8 cellular contexts compared by ENCODE assay signal in the genomic region with DNA sequence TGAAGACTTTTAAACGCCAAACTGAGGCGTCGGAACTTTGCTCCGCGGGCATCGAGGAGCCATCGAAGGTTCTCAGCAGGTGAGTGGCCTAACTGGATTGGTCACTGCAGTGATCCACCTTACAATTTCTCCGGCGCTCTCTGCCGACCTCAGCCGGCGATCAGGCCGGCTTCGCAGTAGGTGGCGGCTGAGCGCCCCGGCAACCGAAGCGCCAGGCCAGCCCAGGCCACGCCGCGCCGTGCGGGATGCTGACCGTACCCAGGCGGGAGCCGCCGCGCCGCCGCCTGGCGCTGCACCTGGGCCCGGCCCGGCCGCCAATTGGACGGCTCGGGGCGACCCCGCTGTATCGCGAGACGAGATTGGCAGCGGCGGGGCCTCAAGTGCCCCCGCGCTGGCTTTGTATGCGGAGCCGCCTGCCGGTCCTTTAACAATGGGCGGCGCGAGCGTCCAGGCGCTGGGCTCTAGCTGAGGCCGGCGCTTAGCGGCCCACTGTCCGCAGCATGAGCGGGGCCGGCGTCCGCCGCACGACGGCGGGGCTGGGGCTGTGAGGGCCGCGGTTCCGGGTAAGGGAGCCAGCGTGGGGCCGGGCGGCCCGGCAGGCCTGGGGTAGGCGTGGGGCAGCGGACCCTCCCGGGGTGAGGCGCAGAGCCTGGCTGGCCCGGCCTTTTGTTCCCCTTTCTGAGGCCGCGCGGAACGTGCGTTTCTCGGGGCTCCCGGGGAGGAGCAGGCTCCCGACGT. TPM values are rescaled to one million over a fixed set of nuclear protein-coding genes. Genes with fewer than 3 reads are reported as not detected.
DNase-seq lines count a peak whose midpoint lies in the region; ATAC-seq and TF ChIP-seq lines count a peak whose summit lies in the region.

A gene with protein sequence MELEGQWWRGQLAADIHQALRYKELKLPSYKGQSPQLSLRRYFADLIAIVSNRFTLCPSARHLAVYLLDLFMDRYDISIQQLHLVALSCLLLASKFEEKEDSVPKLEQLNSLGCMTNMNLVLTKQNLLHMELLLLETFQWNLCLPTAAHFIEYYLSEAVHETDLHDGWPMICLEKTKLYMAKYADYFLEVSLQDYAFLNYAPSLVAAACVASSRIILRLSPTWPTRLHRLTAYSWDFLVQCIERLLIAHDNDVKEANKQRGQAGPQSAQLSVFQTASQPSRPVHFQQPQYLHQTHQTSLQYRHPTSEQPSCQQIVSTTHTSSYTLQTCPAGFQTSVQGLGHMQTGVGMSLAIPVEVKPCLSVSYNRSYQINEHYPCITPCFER (plus strand): TSS at position 427 of the 738 bp plus-strand sequence. CDS start 811 bp downstream, outside the sequence.

- peak within 1 kb of the TSS; percentile 90 for H3K4me2 ChIP-seq in PC-3 (ENCODE audit: low read length)

- peak within 1 kb of the TSS; percentile 91 for H3K27ac Mint-ChIP-seq in activated T-cell treated with anti-CD3 and anti-CD28 coated beads, Interleukin-2, amount 50 U/mL, for 24 hours

- H3K9ac ChIP-seq in HUES48 (ENCODE audit: low read depth, low read length) (peak within 1 kb of the TSS; percentile 95), PC-3 (ENCODE audit: low read length) (peak within 1 kb of the TSS; percentile 88)

- intact Hi-C loops in PC-3 (cut with micrococcal nuclease): loop anchor here (5.0 kb wide), 1 partner anchor 89 kb away; a partner anchor contains a TSS
- intact Hi-C loops in esophagus squamous epithelium (cut with DNase I): no loop called here

- H3K36me3 Mint-ChIP-seq in activated T-cell treated with anti-CD3 and anti-CD28 coated beads, Interleukin-2, amount 50 U/mL, for 24 hours (ENCODE audit: low read depth): peaks cover 46% of the 10 kb centered on the region

- H2AFZ ChIP-seq in PC-3 (ENCODE audit: low read length): peak within 1 kb of the TSS; percentile 88

- H3K4me1 Mint-ChIP-seq in activated T-cell treated with anti-CD3 and anti-CD28 coated beads, Interleukin-2, amount 50 U/mL, for 24 hours (ENCODE audit: low read depth): peaks cover 46% of the 10 kb centered on the region

- POLR2A ChIA-PET in PC-3 (lab: Charles Lee; ENCODE audit: unreplicated experiment): no interaction called here

- peaks cover 43% of the 10 kb centered on the region for H3K79me2 ChIP-seq in PC-3 (ENCODE audit: low read length)

- TF ChIP-seq CTCF in PC-3 (conservative IDR thresholded peaks at IDR 0.05; ENCODE audit: low read depth, low read length): no peak
- TF ChIP-seq CTCF in esophagus squamous epithelium (IDR thresholded peaks at IDR 0.05): peak in 2 of 6 experiments; percentile 10 to 19

- peak within 1 kb of the TSS; percentile 93 for H3K4me3 Mint-ChIP-seq in activated T-cell treated with anti-CD3 and anti-CD28 coated beads, Interleukin-2, amount 50 U/mL, for 24 hours

- no peaks in the 10 kb centered on the region for H4K20me1 ChIP-seq in PC-3 (ENCODE audit: low read length)

- no peaks in the 10 kb centered on the region for H3F3A ChIP-seq in PC-3 (ENCODE audit: low read length, unreplicated experiment)

- peak in 2 of 4 donors; percentile 62 to 79 for TF ChIP-seq POLR2A in esophagus squamous epithelium (IDR thresholded peaks at IDR 0.05)

- 0 to 5% methylated on average over 7 to 9 of the region's 87 CpGs for WGBS in esophagus squamous epithelium, 2 donors

- H3K27ac ChIP-seq in HUES48 (ENCODE audit: low read depth, low read length) (peak within 1 kb of the TSS; percentile 87), PC-3 (ENCODE audit: low read length) (peak within 1 kb of the TSS; percentile 17), esophagus squamous epithelium (peak within 1 kb of the TSS; percentile 82 to 90 (median 86)), muscle layer of duodenum (ENCODE audit: low read length) (peak within 1 kb of the TSS; percentile 77)

- DNase-seq in DMS 273 treated with DMSO at 0.1 percent for 48 hours (lab: John Stamatoyannopoulos, UW) (peak; percentile 49), PC-3 (peak; percentile 87), esophagus squamous epithelium (lab: John Stamatoyannopoulos, UW) (peak; percentile 20)
- peak; percentile 91 for DNase-seq in activated T-cell treated with anti-CD3 and anti-CD28 coated beads, Interleukin-2, amount 50 U/mL, for 24 hours
- peak; percentile 58 to 61 for DNase-seq in stimulated activated CD8-positive, alpha-beta memory T cell treated with anti-CD3 and anti-CD28 coated beads, Interleukin-7, amount 100 ng/mL, for 1 hour (ENCODE audit: low read depth in 2 of 2)

- no peaks in the 10 kb centered on the region for H3K9me2 ChIP-seq in PC-3 (replicated peaks; ENCODE audit: low read length)

- CTCF ChIA-PET in PC-3 (lab: Charles Lee): no interaction called here

- H3K9me3 ChIP-seq in HUES48 (ENCODE audit: control insufficient read depth, insufficient read depth, low read length): no peaks in the 10 kb centered on the region
- no peaks in the 10 kb centered on the region for H3K9me3 ChIP-seq in PC-3 (ENCODE audit: low read length)
- H3K9me3 ChIP-seq in esophagus squamous epithelium: no peaks in the 10 kb centered on the region
- no peaks in the 10 kb centered on the region for H3K9me3 ChIP-seq in muscle layer of duodenum (ENCODE audit: control insufficient read depth in 1 of 2, low read length in 2 of 2)

- no peaks in the 10 kb centered on the region for H3K9me3 Mint-ChIP-seq in activated T-cell treated with anti-CD3 and anti-CD28 coated beads, Interleukin-2, amount 50 U/mL, for 24 hours

- peaks cover 22% of the 10 kb centered on the region for H3K36me3 ChIP-seq in HUES48 (ENCODE audit: control insufficient read depth, insufficient read depth, low read length)
- no peaks in the 10 kb centered on the region for H3K36me3 ChIP-seq in PC-3 (ENCODE audit: low read depth, low read length)
- peaks cover 0 to 11% (median 0%) of the 10 kb centered on the region in 3 donors for H3K36me3 ChIP-seq in esophagus squamous epithelium
- peaks cover 0 to 6% of the 10 kb centered on the region in 2 donors for H3K36me3 ChIP-seq in muscle layer of duodenum (ENCODE audit: control insufficient read depth in 1 of 2, insufficient read depth in 2 of 2, low read length in 2 of 2)

- ATAC-seq in GM21423 (IDR thresholded peaks at IDR 0.05; ENCODE audit: unreplicated experiment) (peak; percentile 84), PC-3 (peak; percentile 81)

- H3K4me3 ChIP-seq in HUES48 (ENCODE audit: low read depth, low read length): peak within 1 kb of the TSS; percentile 86
- peak within 1 kb of the TSS; percentile 79 for H3K4me3 ChIP-seq in PC-3 (ENCODE audit: low read length)
- H3K4me3 ChIP-seq in esophagus squamous epithelium: peak within 1 kb of the TSS; percentile 74 to 91 (median 76)
- peak within 1 kb of the TSS; percentile 69 to 76 for H3K4me3 ChIP-seq in muscle layer of duodenum (ENCODE audit: low read depth in 1 of 2, low read length in 2 of 2)

- no TSS peak for BruUV-seq in PC-3 (replicated peaks; lab: Mats Ljungman, UMichigan)

- H3K4me1 ChIP-seq in HUES48 (ENCODE audit: control insufficient read depth, insufficient read depth, low read length): peaks cover 15% of the 10 kb centered on the region; the same call in 1 of the 2 replicates
- H3K4me1 ChIP-seq in PC-3 (ENCODE audit: insufficient read depth, low read length): peaks cover 16% of the 10 kb centered on the region
- H3K4me1 ChIP-seq in esophagus squamous epithelium: peaks cover 0 to 36% (median 4%) of the 10 kb centered on the region in 3 donors
- H3K4me1 ChIP-seq in muscle layer of duodenum (ENCODE audit: control insufficient read depth in 1 of 2, insufficient read depth in 2 of 2, low read length in 2 of 2): peaks cover 9 to 12% of the 10 kb centered on the region in 2 donors

- H3K27me3 ChIP-seq in HUES48 (ENCODE audit: control insufficient read depth, insufficient read depth, low read length): peaks cover 10% of the 10 kb centered on the region
- no peaks in the 10 kb centered on the region for H3K27me3 ChIP-seq in PC-3 (ENCODE audit: low read length)
- no peaks in the 10 kb centered on the region for H3K27me3 ChIP-seq in esophagus squamous epithelium
- peaks cover 3% of the 10 kb centered on the region for H3K27me3 ChIP-seq in muscle layer of duodenum (ENCODE audit: low read depth, low read length)

- peaks cover 7% of the 10 kb centered on the region for H3K27me3 Mint-ChIP-seq in activated T-cell treated with anti-CD3 and anti-CD28 coated beads, Interleukin-2, amount 50 U/mL, for 24 hours

RNA-seq across cellular contexts. Expression of the gene that starts here (rescaled TPM):
- total RNA-seq in PC-3 (2014; rRNA removed) (3.2 and 3.9 TPM in 2 replicates), esophagus squamous epithelium (1 to 10 TPM; 1.5 to 4.2 (median 2.8) TPM)

Comparison
In these comparisons a context has a peak if more than half of its experiments do, and no peak if none do; other contexts are left out.
1. Peak in every context shown above with its lines: DNase-seq, ATAC-seq, H3K4me3 ChIP-seq and H3K27ac ChIP-seq.
2. DNase-seq: peak in every context shown above with its lines; median percentile 91 in activated T-cell treated with anti-CD3 and anti-CD28 coated beads, Interleukin-2, amount 50 U/mL, for 24 hours; 87 in PC-3; 60 in stimulated activated CD8-positive, alpha-beta memory T cell treated with anti-CD3 and anti-CD28 coated beads, Interleukin-7, amount 100 ng/mL, for 1 hour; 49 in DMS 273 treated with DMSO at 0.1 percent for 48 hours; 20 in esophagus squamous epithelium.
3. H3K27ac ChIP-seq: peak in every context shown above with its lines; median percentile 87 in HUES48; 86 in esophagus squamous epithelium; 77 in muscle layer of duodenum; 17 in PC-3.